19 cellular contexts compared by ENCODE assay signal in the genomic region with DNA sequence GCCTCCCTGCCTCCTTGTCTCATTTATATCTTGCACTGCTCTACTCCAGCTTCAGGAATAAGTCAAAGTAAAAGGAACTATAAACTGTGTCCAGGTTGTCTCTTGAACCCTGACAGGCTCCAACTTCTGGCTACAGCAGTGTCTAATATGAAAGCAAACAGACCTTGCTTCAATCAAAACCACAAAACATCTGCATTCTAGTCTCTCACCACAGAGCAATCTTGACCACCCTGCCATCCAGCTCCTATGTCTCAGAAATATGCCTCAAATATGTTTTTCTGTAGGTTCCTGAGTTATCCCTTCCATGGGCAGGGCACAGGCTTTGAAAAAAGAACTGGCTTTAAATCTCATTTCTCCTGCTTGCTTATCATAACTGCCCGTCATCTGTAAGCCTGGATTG. TPM values are rescaled to one million over a fixed set of nuclear protein-coding genes. Genes with fewer than 3 reads are reported as not detected.
DNase-seq lines count a peak whose midpoint lies in the region; ATAC-seq and TF ChIP-seq lines count a peak whose summit lies in the region.
"Had no signal": no experiment of that assay in that cellular context is flagged by ENCODE, and none has a peak within 500 bp of the region (broad histone marks: within the 10 kb centered on the region; RNA-seq: fewer than 3 reads in every experiment).

No MANE protein-coding gene starts in this region.

- no peaks in the 10 kb centered on the region for H3K9me3 Mint-ChIP-seq in endothelial cell (ENCODE audit: unreplicated experiment)
- H3K9me3 Mint-ChIP-seq: CD14-positive monocyte; CD4-positive, alpha-beta T cell; CD8-positive, alpha-beta memory T cell had no signal

- H3K4me1 ChIP-seq in KMS-11 (ENCODE audit: low read depth, poor library complexity, severe bottlenecking): peaks cover 30% of the 10 kb centered on the region
- H3K4me1 ChIP-seq in psoas muscle: peaks cover 34% of the 10 kb centered on the region

- no peak overlapping the region for H2AFZ ChIP-seq in KMS-11 (ENCODE audit: low read depth)

- H3K9me3 ChIP-seq in psoas muscle: no peaks in the 10 kb centered on the region
- H3K9me3 ChIP-seq: BE2C; BLaER1 treated with 17β-estradiol and CSF1 and Interleukin-3, amounts not matched to agents 10 nM and 100 nM had no signal

- H4K20me1 ChIP-seq in KMS-11 (ENCODE audit: insufficient read depth): no peaks in the 10 kb centered on the region
- H4K20me1 ChIP-seq: BLaER1 treated with 17β-estradiol and CSF1 and Interleukin-3, amounts not matched to agents 10 nM and 100 nM had no signal

- peak overlapping the region; percentile 91 for H3K4me2 ChIP-seq in KMS-11

- no peaks in the 10 kb centered on the region for H3K79me2 ChIP-seq in KMS-11 (ENCODE audit: insufficient read depth, low read depth)

- H3K9ac ChIP-seq in KMS-11: no peak overlapping the region; the same call in 1 of the 2 replicates
- H3K9ac ChIP-seq: BLaER1 treated with 17β-estradiol and CSF1 and Interleukin-3, amounts not matched to agents 10 nM and 100 nM had no signal

- H3K27ac ChIP-seq in KMS-11 (peak overlapping the region; percentile 17; the same call in 1 of the 2 replicates), psoas muscle (no peak overlapping the region)
- H3K27ac ChIP-seq: 22Rv1; BLaER1 treated with 17β-estradiol and CSF1 and Interleukin-3, amounts not matched to agents 10 nM and 100 nM had no signal

- intact Hi-C loops in psoas muscle (cut with DNase I): loop anchor here in 1 of 2 donors (5.0 kb wide), 1 partner anchor 96 kb away; no protein-coding TSS in a partner anchor

- H3K36me3 ChIP-seq in KMS-11 (ENCODE audit: insufficient read depth) (no peaks in the 10 kb centered on the region), psoas muscle (ENCODE audit: insufficient read depth in 1 of 2, low read depth in 1 of 2) (no peaks in the 10 kb centered on the region)
- H3K36me3 ChIP-seq: BE2C; BLaER1 treated with 17β-estradiol and CSF1 and Interleukin-3, amounts not matched to agents 10 nM and 100 nM had no signal

- H3K4me1 Mint-ChIP-seq in endothelial cell (ENCODE audit: unreplicated experiment): peaks cover 4% of the 10 kb centered on the region
- H3K4me1 Mint-ChIP-seq: CD8-positive, alpha-beta memory T cell had no signal

- DNase-seq in AG10803 (ENCODE audit: low read depth) (peak; percentile 15), RPMI8226 (peak; percentile 65), fibroblast of peridontal ligament (ENCODE audit: extremely low read depth) (peak; percentile 14), NCI-H446 treated with DMSO at 0.1 percent for 48 hours (lab: John Stamatoyannopoulos, UW) (no peak), psoas muscle (no peak), endothelial cell (ENCODE audit: low spot score) (no peak)
- DNase-seq: AML-193; BE2C; CD4-positive, alpha-beta T cell; CD8-positive, alpha-beta memory T cell; DMS 273 treated with DMSO at 0.1 percent for 48 hours; DMS79; H7; HCEC 1CT had no signal

- no peak overlapping the region for H3K27ac Mint-ChIP-seq in endothelial cell (ENCODE audit: unreplicated experiment)
- H3K27ac Mint-ChIP-seq: CD14-positive monocyte; CD4-positive, alpha-beta T cell; CD8-positive, alpha-beta memory T cell had no signal

- no peak for TF ChIP-seq CTCF in AG10803 (conservative IDR thresholded peaks at IDR 0.05; ENCODE audit: low read length)
- no peak for TF ChIP-seq CTCF in KMS-11 (conservative IDR thresholded peaks at IDR 0.05; ENCODE audit: low read depth, low read length)
- TF ChIP-seq CTCF in psoas muscle (IDR thresholded peaks at IDR 0.05): no peak
- no peak for TF ChIP-seq CTCF in endothelial cell (IDR thresholded peaks at IDR 0.05; ENCODE audit: unreplicated experiment)

- no peak overlapping the region for H3K4me3 Mint-ChIP-seq in endothelial cell (ENCODE audit: unreplicated experiment)
- H3K4me3 Mint-ChIP-seq: CD14-positive monocyte; CD4-positive, alpha-beta T cell; CD8-positive, alpha-beta memory T cell had no signal

- H3K27me3 Mint-ChIP-seq in endothelial cell (ENCODE audit: unreplicated experiment): peaks cover 2% of the 10 kb centered on the region
- H3K27me3 Mint-ChIP-seq: CD4-positive, alpha-beta T cell had no signal

- ATAC-seq in HG02981 (IDR thresholded peaks at IDR 0.05; ENCODE audit: unreplicated experiment): no peak
- no peak for ATAC-seq in psoas muscle

- H3K4me3 ChIP-seq in AG10803 (ENCODE audit: low read length): no peak overlapping the region
- H3K4me3 ChIP-seq in KMS-11 (IDR thresholded peaks at IDR 0.05; ENCODE audit: insufficient read depth, low read depth, low read length): no peak overlapping the region
- H3K4me3 ChIP-seq in psoas muscle: no peak overlapping the region
- H3K4me3 ChIP-seq: BLaER1 treated with 17β-estradiol and CSF1 and Interleukin-3, amounts not matched to agents 10 nM and 100 nM had no signal

- no peaks in the 10 kb centered on the region for H3K27me3 ChIP-seq in KMS-11 (ENCODE audit: insufficient read depth, low read depth)
- no peaks in the 10 kb centered on the region for H3K27me3 ChIP-seq in psoas muscle (ENCODE audit: insufficient read depth in 3 of 3, low read length in 2 of 3)
- H3K27me3 ChIP-seq: BE2C; BLaER1 treated with 17β-estradiol and CSF1 and Interleukin-3, amounts not matched to agents 10 nM and 100 nM had no signal

- 95 to 97% (median 96%) methylated on average over 1 of the region's 1 CpG for WGBS in psoas muscle, 3 donors

- no peaks in the 10 kb centered on the region for H3K36me3 Mint-ChIP-seq in endothelial cell (ENCODE audit: low read depth, unreplicated experiment)
- H3K36me3 Mint-ChIP-seq: CD8-positive, alpha-beta memory T cell had no signal

RNA-seq across cellular contexts. Expression of a gene that starts 13.0 kb away (rescaled TPM):
- 10 to 100 TPM; 17.0 to 21.8 (median 19.9) TPM for total RNA-seq in psoas muscle
- polyA plus RNA-seq in psoas muscle: 10 to 100 TPM; 23.8 to 43.3 (median 43.0) TPM
- 23.6 TPM for total RNA-seq in endothelial cell (ENCODE audit: unreplicated experiment)

RNA-seq across cellular contexts. Expression of a gene that starts 20.5 kb away (rescaled TPM):
- total RNA-seq in psoas muscle (100 to 1,000 TPM in 2 of 4 donors, 10 to 100 TPM in 2; 53.9 to 119 (median 92.3) TPM), endothelial cell (ENCODE audit: unreplicated experiment) (3.0 TPM)
- 10 to 100 TPM; 27.2 to 38.3 (median 36.7) TPM for polyA plus RNA-seq in psoas muscle

RNA-seq across cellular contexts. Expression of a gene that starts 38.4 kb away (rescaled TPM):
- total RNA-seq in psoas muscle: 10 to 100 TPM in 3 of 4 donors, 1 to 10 TPM in 1; 6.3 to 11.4 (median 11.2) TPM
- 10 to 100 TPM; 11.3 to 16.2 (median 12.2) TPM for polyA plus RNA-seq in psoas muscle
- total RNA-seq in endothelial cell (ENCODE audit: unreplicated experiment): 17.4 TPM

Comparison
In these comparisons a context has a peak if more than half of its experiments do, and no peak if none do; other contexts are left out.
1. DNase-seq: peak in AG10803 (single experiment), RPMI8226 (single experiment) and fibroblast of peridontal ligament (single experiment); none in NCI-H446 treated with DMSO at 0.1 percent for 48 hours (single experiment), psoas muscle (0 of 2) and endothelial cell (single experiment).
2. RNA of a gene that starts 20.5 kb away (total RNA-seq): 53.9 to 119 TPM in psoas muscle; 3.0 TPM in endothelial cell (single experiment); every median in the first group is over 10 times any median in the second.